ENCODE assay signal across 24 cellular contexts in genomic region chr3:141753399-141753798, GRCh38. TPM values are rescaled to one million over a fixed set of nuclear protein-coding genes. Genes with fewer than 3 reads are reported as not detected.
"Had no signal": no experiment of that assay in that cellular context is flagged by ENCODE, and none has a peak within 500 bp of the region (broad histone marks: within the 10 kb centered on the region; RNA-seq: fewer than 3 reads in every experiment).

No MANE protein-coding gene starts in this region.

- H3K4me3 ChIP-seq: SJSA1, SK-N-MC had no signal

- H3K9me3 ChIP-seq: SJSA1 had no signal

- H3K27ac ChIP-seq: HL-60, SJSA1, SK-N-MC had no signal

- H3K27me3 ChIP-seq: SJSA1 had no signal

- DNase-seq: KBM-7, NCI-H1092, NCI-H1105 treated with DMSO at 0.1 percent for 48 hours, NCI-H1417 treated with DMSO at 0.1 percent for 48 hours, NCI-H146, NCI-H1694 treated with DMSO at 0.1 percent for 48 hours, NCI-H1930, NCI-H2081, NCI-H2107, NCI-H2227 treated with DMSO at 0.1 percent for 48 hours, NCI-H510A, NCI-H524 treated with DMSO at 0.1 percent for 48 hours, NCI-H69, NCI-H774, Right ventricle myocardium superior, RPMI8226, SIG-M5 had no signal

- FAIRE-seq: HTR-8/SVneo, RCC 7860 had no signal

- H3K4me1 ChIP-seq: SJSA1 had no signal

RNA-seq across cellular contexts. Expression of gene GRK7, which starts 9.8 kb away (rescaled TPM):
- total RNA-seq: LHCN-M2, MCF 10A, Right ventricle myocardium superior, SJSA1 had no signal
